22 cellular contexts compared by ENCODE assay signal in the genomic region with DNA sequence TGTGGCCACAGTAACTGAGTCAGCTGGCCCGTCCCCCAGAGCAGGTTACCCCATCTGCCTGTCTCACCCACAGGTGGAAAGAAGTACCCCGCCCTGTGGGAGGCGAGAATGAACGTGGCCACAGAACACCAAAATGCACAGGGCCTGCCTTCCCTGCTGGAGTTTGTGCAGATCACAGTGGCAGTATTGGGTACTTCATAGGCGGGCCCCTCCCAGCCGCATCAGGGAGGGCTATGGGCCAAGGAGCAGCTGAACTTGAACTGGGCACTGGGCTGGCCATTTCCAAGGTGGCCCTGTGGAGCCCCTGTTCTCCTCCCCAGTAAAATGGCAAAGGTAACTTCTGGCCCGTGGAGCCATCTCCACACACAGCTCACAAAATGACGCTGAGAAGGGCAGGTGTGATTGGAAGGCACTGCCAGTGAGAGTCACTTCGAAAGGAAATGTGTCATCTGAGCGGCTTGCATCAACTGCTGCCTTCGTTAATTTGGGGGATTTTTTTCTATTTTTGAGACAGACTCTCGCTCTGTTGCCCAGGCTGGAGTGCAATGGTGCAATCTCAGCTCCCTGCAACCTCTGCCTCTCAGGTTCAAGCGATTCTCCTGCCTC.
"Had no signal": no experiment of that assay in that cellular context is flagged by ENCODE, and none has a peak within 500 bp of the region (broad histone marks: within the 10 kb centered on the region; RNA-seq: fewer than 3 reads in every experiment).

No MANE protein-coding gene starts in this region.

- H3K4me3 ChIP-seq: breast epithelium, MG63, SJCRH30 had no signal

- H3K9ac ChIP-seq: SK-N-SH had no signal

- H3K4me2 ChIP-seq: SK-N-SH had no signal

- H3K4me1 ChIP-seq: breast epithelium, SJCRH30 had no signal

- H3K9me3 ChIP-seq: MG63, SK-N-SH had no signal

- H3K27ac ChIP-seq: breast epithelium, RWPE1, SJCRH30 had no signal

- H3K36me3 ChIP-seq: breast epithelium, MG63, SJCRH30 had no signal

- DNase-seq: activated CD4-positive, alpha-beta T cell treated with anti-CD3 and anti-CD28 coated beads for 48 hours; activated CD4-positive, alpha-beta T cell treated with anti-CD3 and anti-CD28 coated beads, Interleukin-2, amount 50 U/mL, for 4 hours; activated CD4-positive, CD25-positive, alpha-beta regulatory T cell treated with anti-CD3 and anti-CD28 coated beads, Interleukin-2, amount 50 U/mL, for 72 hours; activated CD8-positive, alpha-beta T cell treated with anti-CD3 and anti-CD28 coated beads, Interleukin-2, amount 10 ng/mL, durations not matched to agents 7 days and 5 days; activated effector memory CD4-positive, alpha-beta T cell treated with Interleukin-2 at 50 U/mL for 16 hours; activated naive CD4-positive, alpha-beta T cell; activated T-cell treated with anti-CD3 and anti-CD28 coated beads, Interleukin-2, amount 50 U/mL, for 24 hours; aorta; caudate nucleus; MG63; NCI-H1105 treated with DMSO at 0.1 percent for 48 hours; NCI-H1436 treated with DMSO at 0.1 percent for 48 hours; NCI-H187; NCI-H2081; NCI-H510A treated with DMSO at 0.1 percent for 48 hours; NCI-H69; Right ventricle myocardium superior; SJCRH30; SK-N-SH; SW 1271 had no signal
